ENCODE assay signal across 17 cellular contexts in the genomic region with DNA sequence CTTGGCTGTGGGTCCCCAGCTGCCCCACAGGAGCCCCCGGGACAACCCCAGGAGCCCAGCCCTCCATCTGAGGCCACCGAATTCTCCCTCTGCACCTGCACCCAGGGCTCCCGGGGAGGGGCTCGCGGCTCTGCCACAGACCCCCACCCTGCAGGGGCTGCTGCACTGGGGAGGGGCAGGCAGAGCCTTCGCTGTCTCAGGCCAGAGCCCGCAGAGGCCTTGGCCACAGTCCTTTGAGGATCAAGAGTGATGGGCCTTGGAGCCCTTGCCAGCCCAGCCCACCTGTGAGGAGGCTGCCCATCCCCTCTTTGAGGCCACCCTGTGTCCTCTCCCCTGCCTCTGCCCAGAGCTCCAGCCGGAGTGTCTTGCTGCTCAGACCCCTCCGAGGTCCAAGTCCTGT. TPM values are rescaled to one million over a fixed set of nuclear protein-coding genes. Genes with fewer than 3 reads are reported as not detected.
DNase-seq lines count a peak whose midpoint lies in the region; ATAC-seq and TF ChIP-seq lines count a peak whose summit lies in the region.
"Had no signal": no experiment of that assay in that cellular context is flagged by ENCODE, and none has a peak within 500 bp of the region (broad histone marks: within the 10 kb centered on the region; RNA-seq: fewer than 3 reads in every experiment).

No MANE protein-coding gene starts in this region.

- no peaks in the 10 kb centered on the region for H3K36me3 Mint-ChIP-seq in CD14-positive monocyte
- peaks cover 2% of the 10 kb centered on the region for H3K36me3 Mint-ChIP-seq in central memory CD8-positive, alpha-beta T cell (ENCODE audit: insufficient read depth)
- H3K36me3 Mint-ChIP-seq: naive thymus-derived CD4-positive, alpha-beta T cell had no signal

- H3K9me3 Mint-ChIP-seq in CD14-positive monocyte, result peaks cover 0 to 5% (median 4%) of the 10 kb centered on the region in 7 donors
- no peaks in the 10 kb centered on the region for H3K9me3 Mint-ChIP-seq in central memory CD8-positive, alpha-beta T cell
- H3K9me3 Mint-ChIP-seq: activated CD8-positive, alpha-beta T cell treated with anti-CD3 and anti-CD28 coated beads for 36 hours had no signal

- no peaks in the 10 kb centered on the region for H4K20me1 ChIP-seq in KMS-11 (ENCODE audit: insufficient read depth)

- intact Hi-C loops in CD14-positive monocyte (cut with micrococcal nuclease) (loop anchor here in 1 of 2 donors (2.0 kb wide), 1 partner anchor 71 kb away; no protein-coding TSS in a partner anchor), prostate gland (cut with DNase I) (no loop called here)

- TF ChIP-seq CTCF in CD14-positive monocyte (IDR thresholded peaks at IDR 0.05) (no peak), KMS-11 (conservative IDR thresholded peaks at IDR 0.05; ENCODE audit: low read depth, low read length) (no peak), prostate gland (IDR thresholded peaks at IDR 0.05) (no peak)

- peak overlapping the region; percentile 95; the same call in 1 of the 2 replicates for H3K4me2 ChIP-seq in KMS-11

- peaks cover 3% of the 10 kb centered on the region for H3K4me1 Mint-ChIP-seq in CD14-positive monocyte
- H3K4me1 Mint-ChIP-seq in central memory CD8-positive, alpha-beta T cell, result peaks cover 10% of the 10 kb centered on the region

- H3K79me2 ChIP-seq in KMS-11 (ENCODE audit: insufficient read depth, low read depth), result no peaks in the 10 kb centered on the region

- H3K4me3 ChIP-seq in KMS-11 (IDR thresholded peaks at IDR 0.05; ENCODE audit: insufficient read depth, low read depth, low read length) (no peak overlapping the region), prostate gland (no peak overlapping the region)
- H3K4me3 ChIP-seq: thyroid gland had no signal

- H3K27me3 Mint-ChIP-seq in CD14-positive monocyte (ENCODE audit: low read depth in 3 of 3), result peaks cover 18 to 45% (median 27%) of the 10 kb centered on the region in 3 donors
- H3K27me3 Mint-ChIP-seq in central memory CD8-positive, alpha-beta T cell, result peaks cover 17% of the 10 kb centered on the region

- no peak overlapping the region for H3K9ac ChIP-seq in KMS-11

- H3K4me3 Mint-ChIP-seq in CD14-positive monocyte, result peak overlapping the region in 1 of 2 donors; percentile 76
- H3K4me3 Mint-ChIP-seq in central memory CD8-positive, alpha-beta T cell, result peak overlapping the region; percentile 65
- H3K4me3 Mint-ChIP-seq: activated CD8-positive, alpha-beta T cell treated with anti-CD3 and anti-CD28 coated beads for 36 hours; HFFc6 had no signal

- H3K27me3 ChIP-seq in KMS-11 (ENCODE audit: insufficient read depth, low read depth), result peaks cover 43% of the 10 kb centered on the region
- no peaks in the 10 kb centered on the region for H3K27me3 ChIP-seq in prostate gland (replicated peaks; ENCODE audit: insufficient read depth)

- H3K4me1 ChIP-seq in KMS-11 (ENCODE audit: low read depth, poor library complexity, severe bottlenecking) (peaks cover 13% of the 10 kb centered on the region), prostate gland (replicated peaks) (peaks cover 2% of the 10 kb centered on the region)

- no peak overlapping the region for H3K27ac ChIP-seq in KMS-11
- H3K27ac ChIP-seq in prostate gland, result peak overlapping the region; percentile 82 to 85
- H3K27ac ChIP-seq: thyroid gland had no signal

- TF ChIP-seq POLR2A in prostate gland (IDR thresholded peaks at IDR 0.05), result no peak

- DNase-seq in CD14-positive monocyte (ENCODE audit: low spot score) (peak; percentile 44), prostate gland (ENCODE audit: low spot score) (no peak), NCI-H2107 (lab: John Stamatoyannopoulos, UW) (no peak), GM19240 (ENCODE audit: insufficient read length, low spot score) (no peak)
- DNase-seq in central memory CD8-positive, alpha-beta T cell (ENCODE audit: low spot score in 2 of 2), result no peak
- no peak for DNase-seq in central memory CD4-positive, alpha-beta T cell
- DNase-seq: effector CD4-positive, alpha-beta T cell; NCI-H1436 treated with DMSO at 0.1 percent for 48 hours; T-helper 9 cell had no signal

- 58% methylated on average over 9 of the region's 9 CpGs for WGBS in prostate gland

- ATAC-seq in central memory CD8-positive, alpha-beta T cell (replicated peaks; ENCODE audit: extremely low read depth, poor library complexity, severe bottlenecking), result no peak

- no peaks in the 10 kb centered on the region for H3K36me3 ChIP-seq in KMS-11 (ENCODE audit: insufficient read depth)
- no peaks in the 10 kb centered on the region for H3K36me3 ChIP-seq in prostate gland
- H3K36me3 ChIP-seq: gastroesophageal sphincter, thyroid gland had no signal

- H3K9me3 ChIP-seq in prostate gland, result no peaks in the 10 kb centered on the region
- H3K9me3 ChIP-seq: gastroesophageal sphincter, thyroid gland had no signal

- no peak overlapping the region for H3K27ac Mint-ChIP-seq in CD14-positive monocyte
- H3K27ac Mint-ChIP-seq in central memory CD8-positive, alpha-beta T cell (ENCODE audit: low read depth), result no peak overlapping the region
- H3K27ac Mint-ChIP-seq: activated CD8-positive, alpha-beta T cell treated with anti-CD3 and anti-CD28 coated beads for 36 hours; HFFc6; naive thymus-derived CD4-positive, alpha-beta T cell had no signal

- H2AFZ ChIP-seq in KMS-11 (ENCODE audit: low read depth), result peak overlapping the region; percentile 93; the same call in 1 of the 2 replicates

RNA-seq across cellular contexts. Expression of gene PERM1, which starts 6.5 kb away (rescaled TPM):
- polyA plus RNA-seq in CD14-positive monocyte, result not detected
- total RNA-seq in prostate gland, result 1 to 10 TPM in 1 of 2 donors, under 1 TPM in 1; 0.80 to 3.9 TPM
- total RNA-seq: activated CD8-positive, alpha-beta T cell treated with anti-CD3 and anti-CD28 coated beads for 36 hours; esophagus mucosa; naive thymus-derived CD4-positive, alpha-beta T cell had no signal
- polyA plus RNA-seq: naive thymus-derived CD4-positive, alpha-beta T cell had no signal

RNA-seq across cellular contexts. Expression of gene PLEKHN1, which starts 9.1 kb away (rescaled TPM):
- polyA plus RNA-seq in CD14-positive monocyte, result under 1 TPM; 0.21 to 0.62 TPM
- total RNA-seq in prostate gland, result 1 to 10 TPM; 1.4 to 6.4 TPM
- total RNA-seq: cerebellum had no signal

RNA-seq across cellular contexts. Expression of gene KLHL17, which starts 15.0 kb away (rescaled TPM):
- under 1 TPM; 0.31 to 0.71 TPM for polyA plus RNA-seq in CD14-positive monocyte
- total RNA-seq in prostate gland, result 10 to 100 TPM; 10.9 to 24.5 TPM

RNA-seq across cellular contexts. Expression of gene NOC2L, which starts 16.3 kb away (rescaled TPM):
- polyA plus RNA-seq in CD14-positive monocyte, result 10 to 100 TPM; 34.5 to 35.8 TPM
- total RNA-seq in prostate gland, result 10 to 100 TPM; 43.2 to 65.5 TPM

RNA-seq across cellular contexts. Expression of gene HES4, which starts 24.5 kb away (rescaled TPM):
- 1 to 10 TPM; 1.4 to 2.0 TPM for polyA plus RNA-seq in CD14-positive monocyte
- 10 to 100 TPM; 45.8 to 82.6 TPM for total RNA-seq in prostate gland
